19 cellular contexts compared by ENCODE assay signal in genomic region chr12:62873116-62873825, GRCh38.
"Had no signal": no experiment of that assay in that cellular context is flagged by ENCODE, and none has a peak within 500 bp of the region (broad histone marks: within the 10 kb centered on the region; RNA-seq: fewer than 3 reads in every experiment).

No MANE protein-coding gene starts in this region.

- H3K27me3 ChIP-seq: heart right ventricle, testis, vagina had no signal

- H3K36me3 ChIP-seq: heart right ventricle, vagina had no signal

- H3K36me3 Mint-ChIP-seq: activated naive CD4-positive, alpha-beta T cell treated with anti-CD3 and anti-CD28 coated beads, Interleukin-2, amount 10 ng/mL, durations not matched to agents 7 days and 5 days; memory B cell; stimulated activated naive B cell treated with anti-CD40 and anti-IgM and Interleukin-4, amounts not matched to agents 10 μg/mL and 1 μg/mL and 100 μg/mL, for 72 hours had no signal

- H3K9me3 ChIP-seq: heart right ventricle, testis, vagina had no signal

- H3K9me3 Mint-ChIP-seq: activated B cell treated with CpG ODN at 0.5 μM for 24 hours; activated naive CD4-positive, alpha-beta T cell treated with anti-CD3 and anti-CD28 coated beads, Interleukin-2, amount 10 ng/mL, durations not matched to agents 7 days and 5 days; type B pancreatic cell had no signal

- H3K27me3 Mint-ChIP-seq: activated B cell treated with CpG ODN at 0.5 μM for 24 hours; activated naive CD4-positive, alpha-beta T cell treated with anti-CD3 and anti-CD28 coated beads, Interleukin-2, amount 10 ng/mL, durations not matched to agents 7 days and 5 days; type B pancreatic cell had no signal

- ATAC-seq: sciatic nerve; stimulated activated naive B cell treated with anti-CD40 and anti-IgM and Interleukin-4, amounts not matched to agents 10 μg/mL and 1 μg/mL and 100 μg/mL, for 72 hours had no signal

- H3K4me3 Mint-ChIP-seq: activated B cell treated with CpG ODN at 0.5 μM for 24 hours; activated naive CD4-positive, alpha-beta T cell treated with anti-CD3 and anti-CD28 coated beads, Interleukin-2, amount 10 ng/mL, durations not matched to agents 7 days and 5 days; memory B cell; naive B cell; stimulated activated naive B cell treated with anti-CD40 and anti-IgM and Interleukin-4, amounts not matched to agents 10 μg/mL and 1 μg/mL and 100 μg/mL, for 72 hours; type B pancreatic cell had no signal

- H3K4me3 ChIP-seq: heart right ventricle, smooth muscle cell, testis, vagina had no signal

- H3K4me1 Mint-ChIP-seq: activated B cell treated with CpG ODN at 0.5 μM for 24 hours; activated naive CD4-positive, alpha-beta T cell treated with anti-CD3 and anti-CD28 coated beads, Interleukin-2, amount 10 ng/mL, durations not matched to agents 7 days and 5 days; memory B cell; naive B cell; stimulated activated naive B cell treated with anti-CD40 and anti-IgM and Interleukin-4, amounts not matched to agents 10 μg/mL and 1 μg/mL and 100 μg/mL, for 72 hours had no signal

- DNase-seq: activated B cell treated with CpG ODN at 0.5 μM for 24 hours; activated CD4-positive, alpha-beta T cell treated with anti-CD3 and anti-CD28 coated beads for 4 hours; activated CD4-positive, alpha-beta T cell treated with anti-CD3 and anti-CD28 coated beads, Interleukin-2, amount 50 U/mL, for 48 hours; activated effector memory CD4-positive, alpha-beta T cell treated with anti-CD3 and anti-CD28 coated beads, Interleukin-2, amount 50 U/mL, for 16 hours; activated naive CD4-positive, alpha-beta T cell treated with anti-CD3 and anti-CD28 coated beads, Interleukin-2, amount 10 ng/mL, durations not matched to agents 7 days and 5 days; activated T-cell treated with anti-CD3 and anti-CD28 coated beads, Interleukin-2, amount 50 U/mL, for 48 hours; amygdala; heart right ventricle; naive B cell; occipital lobe; stimulated activated CD4-positive, alpha-beta T cell treated with anti-CD3 and anti-CD28 coated beads, Interleukin-15, amount 100 ng/mL, for 24 hours; stimulated activated naive B cell treated with anti-CD40 and anti-IgM and Interleukin-4, amounts not matched to agents 10 μg/mL and 1 μg/mL and 100 μg/mL, for 72 hours; T1000; testis had no signal

- H3K27ac Mint-ChIP-seq: activated B cell treated with CpG ODN at 0.5 μM for 24 hours; activated naive CD4-positive, alpha-beta T cell treated with anti-CD3 and anti-CD28 coated beads, Interleukin-2, amount 10 ng/mL, durations not matched to agents 7 days and 5 days; memory B cell; naive B cell; stimulated activated naive B cell treated with anti-CD40 and anti-IgM and Interleukin-4, amounts not matched to agents 10 μg/mL and 1 μg/mL and 100 μg/mL, for 72 hours; type B pancreatic cell had no signal

- H3K4me1 ChIP-seq: vagina had no signal

- H3K27ac ChIP-seq: heart right ventricle, testis, vagina had no signal
